22 cellular contexts compared by ENCODE assay signal in the genomic region with DNA sequence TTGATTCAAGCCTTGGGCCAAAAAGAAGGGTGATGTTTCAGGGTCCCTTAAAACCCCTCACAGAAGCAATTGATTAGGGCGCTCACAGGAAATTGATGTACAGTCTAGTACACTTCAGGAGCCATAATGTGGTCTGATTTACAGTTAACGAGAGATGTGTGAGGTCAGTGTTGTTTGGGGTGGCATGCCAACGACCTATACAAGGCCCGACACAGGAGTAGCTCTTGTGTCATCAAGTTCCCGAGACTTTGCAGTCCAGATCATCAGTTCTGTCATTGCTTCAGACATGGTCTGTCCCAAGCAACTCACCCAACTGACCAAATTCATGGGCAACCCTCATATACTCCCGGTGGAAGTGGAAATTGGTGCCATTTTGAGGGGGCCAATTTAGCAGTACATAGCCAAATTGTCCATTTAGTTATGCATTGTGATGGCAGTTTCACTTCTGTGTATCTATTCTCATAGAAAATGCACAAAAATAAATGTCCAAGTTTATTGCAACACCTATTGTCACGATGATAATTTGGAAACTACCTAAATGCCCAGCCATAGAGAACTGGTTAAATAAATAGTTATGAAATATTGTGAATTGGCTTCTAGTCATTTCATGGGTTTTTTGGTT. TPM values are rescaled to one million over a fixed set of nuclear protein-coding genes. Genes with fewer than 3 reads are reported as not detected.
DNase-seq lines count a peak whose midpoint lies in the region; ATAC-seq, FAIRE-seq and TF ChIP-seq lines count a peak whose summit lies in the region.
"Had no signal": no experiment of that assay in that cellular context is flagged by ENCODE, and none has a peak within 500 bp of the region (broad histone marks: within the 10 kb centered on the region; RNA-seq: fewer than 3 reads in every experiment).

No MANE protein-coding gene starts in this region.

- no peak overlapping the region for H3K4me3 Mint-ChIP-seq in memory B cell
- H3K4me3 Mint-ChIP-seq: T-helper 17 cell had no signal

- no peak overlapping the region for H3K4me3 ChIP-seq in OCI-LY7 (ENCODE audit: low read depth, low read length, poor library complexity, severe bottlenecking)
- no peak overlapping the region for H3K4me3 ChIP-seq in gastroesophageal sphincter
- H3K4me3 ChIP-seq: lung, SK-N-MC, transverse colon had no signal

- H3K27me3 Mint-ChIP-seq in memory B cell, result peaks cover 1% of the 10 kb centered on the region

- peak; percentile 32 for ATAC-seq in memory B cell (ENCODE audit: low read depth)
- no peak for ATAC-seq in gastroesophageal sphincter
- no peak for ATAC-seq in GM21423 (IDR thresholded peaks at IDR 0.05; ENCODE audit: unreplicated experiment)
- ATAC-seq: sciatic nerve, T-helper 17 cell had no signal

- peaks cover 5% of the 10 kb centered on the region for H3K4me1 ChIP-seq in OCI-LY7 (ENCODE audit: insufficient read depth, low read length, poor library complexity, severe bottlenecking)
- H3K4me1 ChIP-seq in gastroesophageal sphincter, result no peaks in the 10 kb centered on the region

- TF ChIP-seq CTCF in OCI-LY7 (conservative IDR thresholded peaks at IDR 0.05; ENCODE audit: low read length) (no peak), gastroesophageal sphincter (IDR thresholded peaks at IDR 0.05) (no peak)

- H3K9me2 ChIP-seq in OCI-LY7 (ENCODE audit: insufficient read depth, low read length), result no peaks in the 10 kb centered on the region

- H2AFZ ChIP-seq in OCI-LY7 (ENCODE audit: low read length), result no peak overlapping the region

- CTCF ChIA-PET in OCI-LY7 (lab: Charles Lee; ENCODE audit: unreplicated experiment), result no interaction called here

- no peaks in the 10 kb centered on the region for H3K9me3 Mint-ChIP-seq in memory B cell

- H3K27me3 ChIP-seq in gastroesophageal sphincter, result no peaks in the 10 kb centered on the region
- H3K27me3 ChIP-seq: transverse colon had no signal

- H3K9me3 ChIP-seq in OCI-LY7 (ENCODE audit: low read length), result no peaks in the 10 kb centered on the region
- no peaks in the 10 kb centered on the region for H3K9me3 ChIP-seq in gastroesophageal sphincter
- H3K9me3 ChIP-seq: transverse colon had no signal

- no peak overlapping the region for H3K27ac Mint-ChIP-seq in memory B cell
- H3K27ac Mint-ChIP-seq: CD4-positive, alpha-beta memory T cell; T-helper 17 cell had no signal

- H4K20me1 ChIP-seq in OCI-LY7 (ENCODE audit: insufficient read depth, low read length), result no peaks in the 10 kb centered on the region

- no peak for TF ChIP-seq EP300 in gastroesophageal sphincter (IDR thresholded peaks at IDR 0.05)

- no peaks in the 10 kb centered on the region for H3K79me2 ChIP-seq in OCI-LY7 (ENCODE audit: insufficient read depth, low read depth, low read length)

- POLR2A ChIA-PET in OCI-LY7 (lab: Charles Lee), result interaction anchor here (1.3 to 1.8 kb wide), 3 partner anchors 9 to 13 kb away, joined by 4 to 7 read pairs (median 6); no protein-coding TSS in a partner anchor

- DNase-seq in CD1c-positive myeloid dendritic cell (ENCODE audit: extremely low spot score) (peak; percentile 22), GM12891 (ENCODE audit: insufficient read length, low spot score) (no peak), OCI-LY7 (ENCODE audit: low spot score) (no peak), memory B cell (ENCODE audit: low spot score in 2 of 2) (no peak), LoVo (ENCODE audit: low spot score) (no peak)
- DNase-seq: activated CD4-positive, alpha-beta T cell treated with anti-CD3 and anti-CD28 coated beads, Interleukin-2, amount 50 U/mL, for 1 hour; activated gamma-delta T cell treated with Interleukin-2 at 50 U/mL for 16 hours; aorta; CD4-positive, alpha-beta memory T cell; dermis blood vessel endothelial cell; NCI-H1694 treated with DMSO at 0.1 percent for 48 hours; NCI-H2171 treated with DMSO at 0.1 percent for 48 hours; NCI-H524 treated with DMSO at 0.1 percent for 48 hours; T-helper 17 cell; transverse colon had no signal

- intact Hi-C loops in OCI-LY7 (cut with micrococcal nuclease; ENCODE audit: unreplicated experiment), result no loop called here

- H3K4me1 Mint-ChIP-seq in memory B cell, result peaks cover 8% of the 10 kb centered on the region
- H3K4me1 Mint-ChIP-seq: T-helper 17 cell had no signal

- BruUV-seq in OCI-LY7 (replicated peaks; lab: Mats Ljungman, UMichigan), result no TSS peak

- 91 to 96% methylated on average over 2 to 4 of the region's 7 CpGs for WGBS in gastroesophageal sphincter (ENCODE audit: low coverage in 1 of 2), 2 donors

- no peaks in the 10 kb centered on the region for H3K36me3 ChIP-seq in OCI-LY7 (ENCODE audit: insufficient read depth, low read length)
- H3K36me3 ChIP-seq in gastroesophageal sphincter, result no peaks in the 10 kb centered on the region
- H3K36me3 ChIP-seq: transverse colon had no signal

- 0 out of 2 replicates have a peak overlapping the region, but pooled peaks have one; percentile 12 for H3K4me2 ChIP-seq in OCI-LY7 (ENCODE audit: low read length)

- no peak for FAIRE-seq in GM12891 (lab: Jason Lieb, UNC)
- FAIRE-seq: GM18507 had no signal

- H3K36me3 Mint-ChIP-seq in memory B cell, result no peaks in the 10 kb centered on the region
- H3K36me3 Mint-ChIP-seq: CD4-positive, alpha-beta memory T cell had no signal

- TF ChIP-seq POLR2A in GM12891 (IDR thresholded peaks at IDR 0.05; ENCODE audit: low read depth, low read length) (no peak), gastroesophageal sphincter (IDR thresholded peaks at IDR 0.05) (no peak)

- H3K27ac ChIP-seq in OCI-LY7 (ENCODE audit: low read depth, low read length, poor library complexity, severe bottlenecking), result no peak overlapping the region
- H3K27ac ChIP-seq in gastroesophageal sphincter, result no peak overlapping the region
- H3K27ac ChIP-seq: RWPE1, SK-N-MC, transverse colon had no signal

TF ChIP-seq in GM12891, 5 proteins besides CTCF, POLR2A, EP300 and RAD21:
- no peak for TF ChIP-seq PAX5 (IDR thresholded peaks at IDR 0.05; ENCODE audit: insufficient read depth, low read length, severe bottlenecking)
- TF ChIP-seq TAF1 (IDR thresholded peaks at IDR 0.05; ENCODE audit: low read depth, low read length), result no peak
- no peak for TF ChIP-seq POU2F2 (IDR thresholded peaks at IDR 0.05; ENCODE audit: low read depth, low read length)
- TF ChIP-seq POLR2AphosphoS5 (IDR thresholded peaks at IDR 0.05; ENCODE audit: low read depth, low read length), result no peak
- TF ChIP-seq SPI1 (IDR thresholded peaks at IDR 0.05; ENCODE audit: low read depth, low read length), result peak; percentile 45
TF ChIP-seq in GM12891: peak in this region for 1.

RNA-seq across cellular contexts. Expression of a gene that starts 18.0 kb away (rescaled TPM):
- 1.9 TPM for polyA plus RNA-seq in GM12891 (2012; ENCODE audit: low read depth, missing spikeins)
- 38.0 and 43.6 TPM in 2 replicates for total RNA-seq in OCI-LY7 (2014; rRNA removed; shearing (Covaris generic))
- total RNA-seq in OCI-LY7 (2022), result 56.5 and 56.7 TPM in 2 replicates
- total RNA-seq in gastroesophageal sphincter, result 10 to 100 TPM; 34.7 to 81.4 (median 62.5) TPM
